22 cellular contexts compared by ENCODE assay signal in genomic region chr6:121858310-121858709, GRCh38.
"Had no signal": no experiment of that assay in that cellular context is flagged by ENCODE, and none has a peak within 500 bp of the region (broad histone marks: within the 10 kb centered on the region; RNA-seq: fewer than 3 reads in every experiment).

No MANE protein-coding gene starts in this region.

- H3K4me1 ChIP-seq: colonic mucosa had no signal

- H3K27me3 ChIP-seq: colonic mucosa had no signal

- H3K36me3 ChIP-seq: colonic mucosa had no signal

- H3K27ac ChIP-seq: colonic mucosa, SK-N-MC had no signal

- ATAC-seq: activated T-helper 17 cell treated with anti-CD3 and anti-CD28 coated beads, Interleukin-2, amount 50 U/mL, for 72 hours; PC-3; T-cell had no signal

- H3K4me3 ChIP-seq: colonic mucosa, SK-N-MC had no signal

- H3K9me3 ChIP-seq: colonic mucosa had no signal

- DNase-seq: activated B cell treated with CpG ODN at 0.5 μM for 24 hours; activated CD4-positive, alpha-beta memory T cell treated with anti-CD3 and anti-CD28 coated beads, Interleukin-2, amount 10 ng/mL, durations not matched to agents 7 days and 5 days; activated CD4-positive, alpha-beta T cell treated with anti-CD3 and anti-CD28 coated beads, Interleukin-2, amount 50 U/mL, for 1 hour; activated gamma-delta T cell treated with Interleukin-2 at 50 U/mL for 16 hours; activated naive CD4-positive, alpha-beta T cell treated with anti-CD3 and anti-CD28 coated beads, Interleukin-2, amount 10 ng/mL, durations not matched to agents 7 days and 5 days; activated naive CD8-positive, alpha-beta T cell treated with anti-CD3 and anti-CD28 coated beads for 36 hours; activated T-cell treated with anti-CD3 and anti-CD28 coated beads for 4 hours; activated T-cell treated with anti-CD3 and anti-CD28 coated beads, Interleukin-2, amount 50 U/mL, for 48 hours; colonic mucosa; MM.1S; NCI-H1105; NCI-H1436; NCI-H1694 treated with DMSO at 0.1 percent for 48 hours; NCI-H2029 treated with DMSO at 0.1 percent for 48 hours; NCI-H510A treated with DMSO at 0.1 percent for 48 hours; SIG-M5; T-cell; T-helper 2 cell; T1000 had no signal
